Comparison of ENCODE assay signal across 1 cellular context in the genomic region with DNA sequence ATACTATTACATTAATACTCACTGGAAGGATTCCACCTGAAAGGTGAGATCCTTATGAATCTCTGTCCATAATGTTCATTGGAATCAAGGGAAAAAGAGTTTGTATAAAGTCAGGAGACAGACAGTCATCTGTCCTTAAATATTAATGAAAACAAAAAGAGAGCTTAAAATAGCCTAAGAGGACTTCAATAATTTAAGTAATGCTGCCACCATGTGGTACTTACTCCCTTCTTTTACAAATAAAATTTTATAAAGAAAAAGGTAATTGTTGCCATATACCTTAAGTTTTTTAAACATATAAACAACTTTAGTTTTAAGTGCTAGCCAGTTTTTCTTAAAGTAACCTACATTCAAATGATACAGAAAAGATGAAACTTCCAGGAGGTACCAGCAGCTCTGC.
A peak's percentile ranks its signal among the peaks of the same experiment; 100 is the strongest.
TF ChIP-seq lines count a peak whose summit lies in the region.

No MANE protein-coding gene starts in this region.

TF ChIP-seq in HepG2, 621 proteins besides CTCF, POLR2A, EP300 and RAD21:
- TF ChIP-seq STAG1 (CRISPR knock-in tag; IDR thresholded peaks at IDR 0.05) = peak; percentile 31
- TF ChIP-seq CSRNP1 (CRISPR knock-in tag; IDR thresholded peaks at IDR 0.05) = no peak
